ENCODE assay signal across 8 cellular contexts in the genomic region with DNA sequence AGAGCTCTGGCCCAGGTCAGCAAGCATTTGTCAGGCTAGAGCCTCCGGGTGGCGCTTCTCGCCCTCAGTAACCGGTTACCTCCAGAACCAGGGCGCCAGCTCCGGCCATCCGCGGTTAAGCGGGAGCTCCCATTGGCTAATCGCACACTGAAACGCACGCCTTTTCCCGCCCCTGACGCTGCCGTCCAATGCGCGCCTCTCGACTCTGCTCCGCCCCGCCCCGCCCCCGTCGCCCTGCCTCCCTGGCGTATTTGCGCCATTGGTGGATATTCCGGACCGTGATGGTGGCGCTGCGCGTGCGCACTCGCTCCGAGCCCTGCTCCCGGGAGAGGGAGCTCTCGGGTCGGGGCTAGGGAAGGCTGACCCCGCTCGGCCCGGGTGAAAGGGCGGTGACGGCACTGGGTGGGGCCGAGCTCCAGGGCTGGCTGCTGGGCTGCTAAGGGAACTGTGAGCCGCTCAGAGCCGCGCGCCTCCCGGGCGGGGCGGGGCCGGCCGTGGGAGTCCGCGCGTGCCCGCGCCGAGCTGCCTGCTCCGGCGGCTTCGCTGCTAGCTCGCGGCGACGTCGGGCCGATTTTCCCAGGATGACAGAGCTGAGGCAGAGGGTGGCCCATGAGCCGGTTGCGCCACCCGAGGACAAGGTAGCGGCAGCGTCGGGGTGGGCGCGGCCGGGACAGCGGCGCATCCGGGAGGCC. TPM values are rescaled to one million over a fixed set of nuclear protein-coding genes. Genes with fewer than 3 reads are reported as not detected.
DNase-seq lines count a peak whose midpoint lies in the region; ATAC-seq, FAIRE-seq and TF ChIP-seq lines count a peak whose summit lies in the region.

A gene (plus strand): TSS at position 497 of the 692 bp plus-strand sequence. CDS start 85 bp downstream, at position 582.

- peaks cover 39% of the 10 kb centered on the region for H3K79me2 ChIP-seq in Karpas-422 (ENCODE audit: low read length)

- intact Hi-C loops in esophagus muscularis mucosa (cut with DNase I), result loop anchor here (1.0 kb wide), 1 partner anchor 66 kb away; no protein-coding TSS in a partner anchor

- DNase-seq in Daoy (ENCODE audit: low read depth), result peak; percentile 99
- DNase-seq in Karpas-422, result peak; percentile 100
- peak; percentile 96 for DNase-seq in RCC 7860 (ENCODE audit: low spot score)
- peak; percentile 99 to 100 for DNase-seq in activated T-cell treated with anti-CD3 and anti-CD28 coated beads, Interleukin-2, amount 50 U/mL, for 72 hours
- peak; percentile 100 for DNase-seq in esophagus muscularis mucosa (ENCODE audit: extremely low spot score)
- DNase-seq in stimulated activated CD8-positive, alpha-beta memory T cell treated with anti-CD3 and anti-CD28 coated beads, Interleukin-7, amount 100 ng/mL, for 4 hours (ENCODE audit: low read depth in 2 of 2), result peak; percentile 99 to 100

- no peaks in the 10 kb centered on the region for H3K27me3 Mint-ChIP-seq in activated T-cell treated with anti-CD3 and anti-CD28 coated beads, Interleukin-2, amount 50 U/mL, for 72 hours (ENCODE audit: low read depth)

- H3K9me3 ChIP-seq in Karpas-422 (ENCODE audit: low read length) (no peaks in the 10 kb centered on the region), esophagus muscularis mucosa (no peaks in the 10 kb centered on the region), muscle layer of duodenum (ENCODE audit: control insufficient read depth in 1 of 2, low read length in 2 of 2) (no peaks in the 10 kb centered on the region)

- H3K36me3 Mint-ChIP-seq in activated T-cell treated with anti-CD3 and anti-CD28 coated beads, Interleukin-2, amount 50 U/mL, for 72 hours (ENCODE audit: insufficient read depth in 2 of 2), result peaks cover 3 to 5% of the 10 kb centered on the region in 2 donors

- H4K20me1 ChIP-seq in Karpas-422 (ENCODE audit: insufficient read depth, low read depth, low read length), result no peaks in the 10 kb centered on the region

- H3K9ac ChIP-seq in Karpas-422 (ENCODE audit: low read length), result peak within 1 kb of the TSS; percentile 88

- H3K9me2 ChIP-seq in Karpas-422 (replicated peaks; ENCODE audit: insufficient read depth, low read length), result no peaks in the 10 kb centered on the region

- peaks cover 27% of the 10 kb centered on the region for H3K4me1 ChIP-seq in Karpas-422 (ENCODE audit: low read length)
- peaks cover 41 to 50% (median 46%) of the 10 kb centered on the region in 4 donors for H3K4me1 ChIP-seq in esophagus muscularis mucosa
- H3K4me1 ChIP-seq in muscle layer of duodenum (ENCODE audit: control insufficient read depth in 1 of 2, insufficient read depth in 2 of 2, low read length in 2 of 2), result peaks cover 0 to 26% of the 10 kb centered on the region in 2 donors

- H3K27ac Mint-ChIP-seq in activated T-cell treated with anti-CD3 and anti-CD28 coated beads, Interleukin-2, amount 50 U/mL, for 72 hours, result peak within 1 kb of the TSS; percentile 97

- TF ChIP-seq EP300 in esophagus muscularis mucosa (IDR thresholded peaks at IDR 0.05), result no peak

- H3K27ac ChIP-seq in Karpas-422 (ENCODE audit: low read length) (peak within 1 kb of the TSS; percentile 88), esophagus muscularis mucosa (replicated peaks in 1 of 4) (peak within 1 kb of the TSS; percentile 98 to 99 (median 99)), muscle layer of duodenum (ENCODE audit: low read length) (peak within 1 kb of the TSS; percentile 85)

- H2AFZ ChIP-seq in Karpas-422 (ENCODE audit: low read length), result peak within 1 kb of the TSS; percentile 94

- H3K36me3 ChIP-seq in Karpas-422 (ENCODE audit: insufficient read depth, low read length) (no peaks in the 10 kb centered on the region), esophagus muscularis mucosa (no peaks in the 10 kb centered on the region), muscle layer of duodenum (ENCODE audit: control insufficient read depth in 1 of 2, insufficient read depth in 2 of 2, low read length in 2 of 2) (no peaks in the 10 kb centered on the region)

- 0% methylated on average over 18 of the region's 78 CpGs for WGBS in esophagus muscularis mucosa

- H3K27me3 ChIP-seq in Karpas-422 (ENCODE audit: low read length) (no peaks in the 10 kb centered on the region), esophagus muscularis mucosa (no peaks in the 10 kb centered on the region), muscle layer of duodenum (ENCODE audit: low read depth, low read length) (no peaks in the 10 kb centered on the region)

- H3K9me3 Mint-ChIP-seq in activated T-cell treated with anti-CD3 and anti-CD28 coated beads, Interleukin-2, amount 50 U/mL, for 72 hours, result no peaks in the 10 kb centered on the region

- peak; percentile 80 for FAIRE-seq in RCC 7860 (lab: Jason Lieb, UNC)

- peaks cover 61% of the 10 kb centered on the region for H3K4me1 Mint-ChIP-seq in activated T-cell treated with anti-CD3 and anti-CD28 coated beads, Interleukin-2, amount 50 U/mL, for 72 hours (ENCODE audit: low read depth)

- peak; percentile 56 to 76 (median 75) for TF ChIP-seq CTCF in esophagus muscularis mucosa (IDR thresholded peaks at IDR 0.05)

- H3K4me2 ChIP-seq in Karpas-422 (ENCODE audit: low read depth, low read length, poor library complexity, severe bottlenecking), result peak within 1 kb of the TSS; percentile 98

- H3K4me3 ChIP-seq in Karpas-422 (ENCODE audit: low read length) (peak within 1 kb of the TSS; percentile 95), esophagus muscularis mucosa (peak within 1 kb of the TSS; percentile 92 to 98 (median 96)), muscle layer of duodenum (ENCODE audit: low read depth in 1 of 2, low read length in 2 of 2) (peak within 1 kb of the TSS; percentile 72 to 90)

- peak; percentile 82 for TF ChIP-seq POLR2A in esophagus muscularis mucosa (IDR thresholded peaks at IDR 0.05; ENCODE audit: low read depth)

- H3K4me3 Mint-ChIP-seq in activated T-cell treated with anti-CD3 and anti-CD28 coated beads, Interleukin-2, amount 50 U/mL, for 72 hours, result peak within 1 kb of the TSS; percentile 95 to 98

- peak; percentile 86 for ATAC-seq in GM21825 (IDR thresholded peaks at IDR 0.05; ENCODE audit: unreplicated experiment)
- peak; percentile 92 for ATAC-seq in activated T-cell treated with anti-CD3 and anti-CD28 coated beads, Interleukin-2, amount 50 U/mL, for 72 hours (replicated peaks in 1 of 2)

RNA-seq across cellular contexts. Expression of the gene that starts here (rescaled TPM):
- 15.0 and 22.3 TPM in 2 replicates for total RNA-seq in Daoy (2014; rRNA removed; shearing (Covaris generic))
- 12.5 and 26.8 TPM in 2 replicates for total RNA-seq in Karpas-422 (2014; rRNA removed; shearing (Covaris generic); ENCODE audit: low replicate concordance)
- total RNA-seq in activated T-cell treated with anti-CD3 and anti-CD28 coated beads, Interleukin-2, amount 50 U/mL, for 72 hours, result 10 to 100 TPM; 62.0 to 67.2 TPM
- 10 to 100 TPM; 54.8 to 83.1 (median 69.7) TPM for total RNA-seq in esophagus muscularis mucosa

Comparison
In these comparisons a context has a peak if more than half of its experiments do, and no peak if none do; other contexts are left out.
1. Peak in every context shown above with its lines: DNase-seq, ATAC-seq, H3K4me3 ChIP-seq and H3K27ac ChIP-seq.